Comparison of ENCODE assay signal across 20 cellular contexts in genomic region chr7:68640103-68640502, GRCh38.
"Had no signal": no experiment of that assay in that cellular context is flagged by ENCODE, and none has a peak within 500 bp of the region (broad histone marks: within the 10 kb centered on the region; RNA-seq: fewer than 3 reads in every experiment).

No MANE protein-coding gene starts in this region.

- H3K27me3 ChIP-seq: left lung, neural progenitor cell, neutrophil, right atrium auricular region, right lobe of liver, tibial nerve, vagina had no signal

- H3K36me3 ChIP-seq: left lung, lower lobe of right lung, neural progenitor cell, neutrophil, right atrium auricular region, right lobe of liver, tibial nerve, vagina had no signal

- ATAC-seq: left colon; left lung; lower lobe of right lung; naive thymus-derived CD8-positive, alpha-beta T cell; right lobe of liver; stimulated activated naive B cell treated with anti-CD40 and anti-IgM and Interleukin-4, amounts not matched to agents 10 μg/mL and 1 μg/mL and 100 μg/mL, for 72 hours had no signal

- H3K27ac ChIP-seq: left lung, lower lobe of right lung, neural progenitor cell, neutrophil, right atrium auricular region, right lobe of liver, tibial nerve, vagina had no signal

- DNase-seq: hippocampal formation; left colon; left lung; lower lobe of right lung; mammary epithelial cell; mesenchymal stem cell; naive thymus-derived CD8-positive, alpha-beta T cell; occipital lobe; right lobe of liver; stimulated activated CD4-positive, alpha-beta T cell treated with anti-CD3 and anti-CD28 coated beads, Interleukin-12 subunit alpha, Interleukin-12 subunit beta, amount 100 ng/mL, for 4 hours; stimulated activated CD4-positive, alpha-beta T cell treated with anti-CD3 and anti-CD28 coated beads, Interleukin-15, amount 100 ng/mL, for 24 hours; stimulated activated CD4-positive, alpha-beta T cell treated with anti-CD3 and anti-CD28 coated beads, Interleukin-2, amount 100 ng/mL, for 24 hours; stimulated activated CD4-positive, alpha-beta T cell treated with anti-CD3 and anti-CD28 coated beads, Interleukin-4, amount 100 ng/mL, for 1 hour; stimulated activated naive B cell treated with anti-CD40 and anti-IgM and Interleukin-4, amounts not matched to agents 10 μg/mL and 1 μg/mL and 100 μg/mL, for 72 hours had no signal

- FAIRE-seq: keratinocyte had no signal

- H3K4me1 ChIP-seq: left lung, lower lobe of right lung, neural progenitor cell, right atrium auricular region, right lobe of liver, tibial nerve, vagina had no signal

- H3K9me3 ChIP-seq: lower lobe of right lung, neutrophil, right lobe of liver, vagina had no signal

- H3K4me3 ChIP-seq: left lung, lower lobe of right lung, neural progenitor cell, right atrium auricular region, right lobe of liver, tibial nerve, vagina had no signal
